Comparison of ENCODE assay signal across 14 cellular contexts in the genomic region with DNA sequence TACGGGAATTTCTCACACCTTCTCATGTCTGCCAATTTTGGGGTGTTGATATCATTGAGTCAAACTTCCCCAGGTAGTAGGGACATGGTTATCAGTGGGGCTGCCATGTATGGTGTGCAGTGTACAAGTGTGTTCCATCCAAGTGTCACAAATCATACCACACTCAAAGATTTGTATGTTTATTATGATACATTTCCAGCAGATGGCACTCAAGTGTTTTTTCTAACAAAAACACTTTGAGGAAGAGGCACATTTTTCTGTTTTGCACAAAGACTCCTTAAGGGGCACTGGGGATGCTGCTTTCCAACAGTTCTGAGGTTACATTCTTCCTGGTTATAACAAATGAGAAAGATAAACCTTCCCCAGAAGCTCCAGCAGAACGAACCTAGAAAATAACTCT.
DNase-seq lines count a peak whose midpoint lies in the region; ATAC-seq, FAIRE-seq and TF ChIP-seq lines count a peak whose summit lies in the region.
"Had no signal": no experiment of that assay in that cellular context is flagged by ENCODE, and none has a peak within 500 bp of the region (broad histone marks: within the 10 kb centered on the region; RNA-seq: fewer than 3 reads in every experiment).

No MANE protein-coding gene starts in this region.

- no peak for TF ChIP-seq POLR2A in HepG2 (IDR thresholded peaks at IDR 0.05; ENCODE audit: insufficient read depth in 1 of 2, low read depth in 2 of 2, low read length in 2 of 2)
- no peak for TF ChIP-seq POLR2A in right lobe of liver (IDR thresholded peaks at IDR 0.05)

- ATAC-seq in HepG2 = no peak
- no peak for ATAC-seq in right lobe of liver
- ATAC-seq: heart right ventricle had no signal

- H3K4me2 ChIP-seq in HepG2 (ENCODE audit: low read depth, low read length) (no peak overlapping the region), mammary epithelial cell (ENCODE audit: insufficient read depth, low read depth, low read length) (no peak overlapping the region)
- H3K4me2 ChIP-seq: BLaER1 had no signal

- BruUV-seq in HepG2 (replicated peaks; lab: Mats Ljungman, UMichigan) (no TSS peak), mammary epithelial cell (replicated peaks; lab: Mats Ljungman, UMichigan) (no TSS peak)

- TF ChIP-seq EP300 in HepG2 (IDR thresholded peaks at IDR 0.05; ENCODE audit: low read depth in 2 of 2, low read length in 2 of 2) (no peak), HepG2 (CRISPR knock-in tag; IDR thresholded peaks at IDR 0.05; ENCODE audit: borderline replicate concordance) (no peak)

- H3K27me3 ChIP-seq in HepG2 (ENCODE audit: control insufficient read depth in 1 of 2, insufficient read depth in 2 of 2, low read length in 2 of 2) = no peaks in the 10 kb centered on the region
- H3K27me3 ChIP-seq in right lobe of liver = no peaks in the 10 kb centered on the region
- H3K27me3 ChIP-seq in mammary epithelial cell (ENCODE audit: insufficient read depth, low read length) = no peaks in the 10 kb centered on the region
- H3K27me3 ChIP-seq: BLaER1, heart right ventricle had no signal

- FAIRE-seq in HepG2 (lab: Jason Lieb, UNC) (no peak), urothelium cell line (lab: Jason Lieb, UNC) (no peak)

- no peaks in the 10 kb centered on the region for H4K20me1 ChIP-seq in HepG2 (ENCODE audit: insufficient read depth, low read length)
- H4K20me1 ChIP-seq in mammary epithelial cell (ENCODE audit: insufficient read depth, low read length) = no peaks in the 10 kb centered on the region
- H4K20me1 ChIP-seq: BLaER1 had no signal

- TF ChIP-seq RAD21 in HepG2 (CRISPR knock-in tag; IDR thresholded peaks at IDR 0.05) = no peak

- POLR2A ChIA-PET in HepG2 (lab: Yijun Ruan, JAX) = no interaction called here

- 0 out of 2 replicates have a peak, but pooled peaks have one; percentile 26 for TF ChIP-seq CTCF in HepG2 (CRISPR knock-in tag; IDR thresholded peaks at IDR 0.05)
- peak in 2 of 4 donors; percentile 6 to 7 for TF ChIP-seq CTCF in right lobe of liver (IDR thresholded peaks at IDR 0.05)
- peak; percentile 40 for TF ChIP-seq CTCF in LNCaP clone FGC (IDR thresholded peaks at IDR 0.05; ENCODE audit: control insufficient read depth, extremely low read depth, insufficient read depth)
- peak; percentile 12 to 22 for TF ChIP-seq CTCF in mammary epithelial cell (conservative IDR thresholded peaks at IDR 0.05 in 1 of 2, IDR thresholded peaks at IDR 0.05 in 1 of 2; ENCODE audit: extremely low read depth in 1 of 2, insufficient read depth in 1 of 2, low read depth in 1 of 2, low read length in 2 of 2)

- dilution Hi-C loops in mammary epithelial cell (cut with HindIII; ENCODE audit: low sequenced_read_pairs) = no loop called here

- H3K36me3 ChIP-seq in HepG2 (replicated peaks in 1 of 2; ENCODE audit: control insufficient read depth in 1 of 2, insufficient read depth in 2 of 2, low read length in 2 of 2) (no peaks in the 10 kb centered on the region), right lobe of liver (no peaks in the 10 kb centered on the region), mammary epithelial cell (ENCODE audit: insufficient read depth, low read length) (no peaks in the 10 kb centered on the region)
- H3K36me3 ChIP-seq: BLaER1, heart right ventricle, thoracic aorta had no signal

- DNase-seq in HepG2 (ENCODE audit: low spot score) = no peak
- DNase-seq in right lobe of liver = no peak
- DNase-seq in LNCaP clone FGC (ENCODE audit: low read depth) = no peak
- DNase-seq in mammary epithelial cell = no peak
- peak; percentile 32 for DNase-seq in urothelium cell line (ENCODE audit: low spot score)
- no peak for DNase-seq in NK-92 (lab: John Stamatoyannopoulos, UW; ENCODE audit: unreplicated experiment)
- DNase-seq in A172 (ENCODE audit: low spot score) = no peak
- DNase-seq in activated CD4-positive, CD25-positive, alpha-beta regulatory T cell treated with anti-CD3 and anti-CD28 coated beads, Interleukin-2, amount 50 U/mL, for 72 hours = no peak
- DNase-seq: effector CD4-positive, alpha-beta T cell; heart right ventricle; mesenchymal stem cell; NCI-H2171 treated with DMSO at 0.1 percent for 48 hours had no signal

- in situ Hi-C loops in HepG2 (cut with HindIII; ENCODE audit: extremely low pct_ligation_motif_present, low pct_unique_long_range_greater_than_20kb) = no loop called here
- in situ Hi-C loops in mammary epithelial cell (cut with MboI; ENCODE audit: low sequenced_read_pairs in 2 of 2) = no loop called here

- H3K4me1 ChIP-seq in HepG2 (ENCODE audit: insufficient read depth, low read length) (no peaks in the 10 kb centered on the region), right lobe of liver (no peaks in the 10 kb centered on the region), mammary epithelial cell (ENCODE audit: insufficient read depth, low read length) (no peaks in the 10 kb centered on the region)
- H3K4me1 ChIP-seq: BLaER1, heart right ventricle had no signal

- 29% methylated on average over 2 of the region's 2 CpGs for WGBS in HepG2 (ENCODE audit: low lambda C conversion rate)
- 22% methylated on average over 1 of the region's 2 CpGs for WGBS in right lobe of liver (ENCODE audit: insufficient coverage, low coverage, low lambda C conversion rate, missing lambda C conversion rate)
- 0% methylated on average over 2 of the region's 2 CpGs for WGBS in mammary epithelial cell (ENCODE audit: low coverage, missing lambda C conversion rate)

- CTCF ChIA-PET in HepG2 (lab: Yijun Ruan, JAX; ENCODE audit: low intra/inter-chr PET ratio, low total read pairs) (interaction anchor here (0.7 kb wide), 1 partner anchor 63 kb away, joined by 3 read pairs; no protein-coding TSS in a partner anchor), mammary epithelial cell (lab: Charles Lee; ENCODE audit: low non-redundant PET) (no interaction called here)

- no peak overlapping the region for H3K9ac ChIP-seq in HepG2 (ENCODE audit: insufficient read depth, low read depth, low read length)
- no peak overlapping the region for H3K9ac ChIP-seq in mammary epithelial cell (ENCODE audit: insufficient read depth, low read length)
- H3K9ac ChIP-seq: BLaER1 had no signal

- no peak overlapping the region for H3K4me3 ChIP-seq in HepG2 (replicated peaks in 1 of 3; ENCODE audit: insufficient read depth in 1 of 3, low read depth in 2 of 3, low read length in 3 of 3)
- H3K4me3 ChIP-seq in right lobe of liver = no peak overlapping the region
- H3K4me3 ChIP-seq in LNCaP clone FGC (ENCODE audit: low read depth, low read length) = no peak overlapping the region
- no peak overlapping the region for H3K4me3 ChIP-seq in mammary epithelial cell (replicated peaks in 1 of 3; ENCODE audit: insufficient read depth in 1 of 3, low read depth in 2 of 3, low read length in 3 of 3)
- H3K4me3 ChIP-seq: BLaER1, heart right ventricle, thoracic aorta had no signal

- H3K9me3 ChIP-seq in HepG2 (ENCODE audit: low read length) (no peaks in the 10 kb centered on the region), right lobe of liver (no peaks in the 10 kb centered on the region), mammary epithelial cell (replicated peaks; ENCODE audit: insufficient read depth, low read length) (no peaks in the 10 kb centered on the region)
- H3K9me3 ChIP-seq: BLaER1, heart right ventricle, thoracic aorta had no signal

- intact Hi-C loops in HepG2 (cut with micrococcal nuclease; ENCODE audit: unreplicated experiment) (no loop called here), right lobe of liver (cut with DNase I) (no loop called here), mammary epithelial cell (cut with micrococcal nuclease) (no loop called here)

- no peaks in the 10 kb centered on the region for H3K79me2 ChIP-seq in HepG2 (ENCODE audit: insufficient read depth, low read length)
- no peaks in the 10 kb centered on the region for H3K79me2 ChIP-seq in mammary epithelial cell (ENCODE audit: insufficient read depth, low read length)

- H2AFZ ChIP-seq in HepG2 (ENCODE audit: low read length) (no peak overlapping the region), mammary epithelial cell (ENCODE audit: low read depth, low read length) (no peak overlapping the region)

- H3K27ac ChIP-seq in HepG2 (ENCODE audit: extremely low read length, insufficient read depth, low read length) (no peak overlapping the region), right lobe of liver (no peak overlapping the region), mammary epithelial cell (ENCODE audit: insufficient read depth, low read depth, low read length) (no peak overlapping the region)
- H3K27ac ChIP-seq: BLaER1, heart right ventricle, thoracic aorta had no signal

TF ChIP-seq in HepG2, 621 proteins besides CTCF, POLR2A, EP300 and RAD21:
- TF ChIP-seq JDP2 (CRISPR knock-in tag; IDR thresholded peaks at IDR 0.05; ENCODE audit: borderline replicate concordance) (no peak), IKZF1 (IDR thresholded peaks at IDR 0.05) (no peak), PCBP1 (IDR thresholded peaks at IDR 0.05; ENCODE audit: borderline replicate concordance, low read depth, low read length) (no peak), GPN1 (CRISPR knock-in tag; IDR thresholded peaks at IDR 0.05; ENCODE audit: borderline replicate concordance) (no peak), GATAD2A (CRISPR knock-in tag; IDR thresholded peaks at IDR 0.05) (no peak), ZNF317 (CRISPR knock-in tag; IDR thresholded peaks at IDR 0.05) (no peak), RBFOX2 (IDR thresholded peaks at IDR 0.05; ENCODE audit: low read depth, low read length) (no peak), FOXP1 (IDR thresholded peaks at IDR 0.05) (no peak), FOXP1 (CRISPR knock-in tag; IDR thresholded peaks at IDR 0.05) (no peak), ZNF430 (CRISPR knock-in tag; IDR thresholded peaks at IDR 0.05) (no peak), ZFP36 (IDR thresholded peaks at IDR 0.05; ENCODE audit: borderline replicate concordance, low read depth, low read length, partially characterized antibody) (no peak), SIX4 (CRISPR knock-in tag; IDR thresholded peaks at IDR 0.05) (no peak), RARA (CRISPR knock-in tag; IDR thresholded peaks at IDR 0.05) (no peak), KDM1A (CRISPR knock-in tag; IDR thresholded peaks at IDR 0.05) (no peak), ZNF788 (CRISPR knock-in tag; IDR thresholded peaks at IDR 0.05; ENCODE audit: borderline replicate concordance) (no peak)
- TF ChIP-seq, protein P1, sequence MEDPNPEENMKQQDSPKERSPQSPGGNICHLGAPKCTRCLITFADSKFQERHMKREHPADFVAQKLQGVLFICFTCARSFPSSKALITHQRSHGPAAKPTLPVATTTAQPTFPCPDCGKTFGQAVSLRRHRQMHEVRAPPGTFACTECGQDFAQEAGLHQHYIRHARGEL (CRISPR knock-in tag; IDR thresholded peaks at IDR 0.05) = no peak
